ENCODE assay signal across 1 cellular context in the genomic region with DNA sequence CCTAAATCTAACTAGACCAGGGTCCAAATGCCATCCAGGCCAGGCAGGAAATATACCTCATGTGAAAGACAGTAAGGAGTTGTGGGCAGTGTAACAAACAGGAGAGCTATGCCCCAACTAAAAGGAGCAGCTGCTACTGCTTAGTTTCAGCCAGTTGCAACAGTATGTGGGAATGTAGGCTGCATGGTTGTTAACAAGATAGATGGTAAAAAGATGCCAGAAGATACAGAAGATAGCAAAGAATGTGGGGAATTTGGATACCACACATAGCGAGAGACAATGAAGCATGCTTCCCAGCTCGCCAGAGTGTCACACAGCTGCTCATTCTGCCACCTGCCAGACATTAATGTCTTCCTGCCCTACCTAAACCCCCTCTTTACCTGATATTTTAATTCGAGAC.
A peak's percentile ranks its signal among the peaks of the same experiment; 100 is the strongest.
TF ChIP-seq lines count a peak whose summit lies in the region.

No MANE protein-coding gene starts in this region.

TF ChIP-seq in H1, 55 proteins besides CTCF, POLR2A, EP300 and RAD21:
- TF ChIP-seq ATF3 (IDR thresholded peaks at IDR 0.05; ENCODE audit: insufficient read depth, low read depth, low read length) (no peak), EZH2 (IDR thresholded peaks at IDR 0.05; ENCODE audit: low read depth, low read length, severe bottlenecking) (no peak), SAP30 (IDR thresholded peaks at IDR 0.05; ENCODE audit: insufficient read depth, insufficient replicate concordance, low read length) (no peak), BRCA1 (IDR thresholded peaks at IDR 0.05; ENCODE audit: low read depth, low read length) (no peak), TAF7 (optimal IDR thresholded peaks at IDR 0.05; ENCODE audit: borderline replicate concordance, low read depth, low read length) (no peak), HDAC6 (IDR thresholded peaks at IDR 0.05; ENCODE audit: low read depth, low read length) (no peak), HDAC2 (IDR thresholded peaks at IDR 0.05; ENCODE audit: borderline replicate concordance in 1 of 2, low read depth in 2 of 2, low read length in 2 of 2) (no peak), E2F6 (IDR thresholded peaks at IDR 0.05) (no peak), CHD1 (IDR thresholded peaks at IDR 0.05; ENCODE audit: low read depth, low read length) (no peak), ASH2L (IDR thresholded peaks at IDR 0.05; ENCODE audit: low read length) (no peak), CHD7 (IDR thresholded peaks at IDR 0.05; ENCODE audit: insufficient replicate concordance, low read length) (no peak), JUN (IDR thresholded peaks at IDR 0.05; ENCODE audit: low read depth, low read length) (no peak), SIRT6 (IDR thresholded peaks at IDR 0.05; ENCODE audit: low read length) (no peak), EGR1 (IDR thresholded peaks at IDR 0.05; ENCODE audit: borderline replicate concordance, low read depth, low read length) (no peak), FOSL1 (IDR thresholded peaks at IDR 0.05; ENCODE audit: insufficient read depth, low read depth, low read length) (no peak), RFX5 (IDR thresholded peaks at IDR 0.05; ENCODE audit: borderline replicate concordance, low read depth, low read length) (no peak), BACH1 (IDR thresholded peaks at IDR 0.05; ENCODE audit: low read length) (no peak), KDM4A (IDR thresholded peaks at IDR 0.05; ENCODE audit: low read depth, low read length, severe bottlenecking) (no peak), ATF2 (IDR thresholded peaks at IDR 0.05; ENCODE audit: low read length) (no peak), NRF1 (IDR thresholded peaks at IDR 0.05; ENCODE audit: low read depth, low read length) (no peak), CEBPB (IDR thresholded peaks at IDR 0.05; ENCODE audit: low read depth, low read length) (0 out of 2 replicates have a peak, but pooled peaks have one; percentile 26), CBX5 (IDR thresholded peaks at IDR 0.05; ENCODE audit: low read depth, low read length) (no peak), RXRA (IDR thresholded peaks at IDR 0.05; ENCODE audit: insufficient read depth, low read depth, low read length) (no peak), TEAD4 (IDR thresholded peaks at IDR 0.05; ENCODE audit: low read depth, low read length) (peak; percentile 97), SP2 (IDR thresholded peaks at IDR 0.05; ENCODE audit: low read length) (no peak), YY1 (IDR thresholded peaks at IDR 0.05; ENCODE audit: low read depth, low read length) (no peak), TBP (IDR thresholded peaks at IDR 0.05; ENCODE audit: low read depth, low read length) (no peak), SP1 (IDR thresholded peaks at IDR 0.05; ENCODE audit: low read depth, low read length) (no peak), NANOG (IDR thresholded peaks at IDR 0.05; ENCODE audit: insufficient read depth, low read depth, low read length, poor library complexity, severe bottlenecking) (no peak), GTF2F1 (IDR thresholded peaks at IDR 0.05; ENCODE audit: borderline replicate concordance, low read depth, low read length) (no peak), BCL11A (IDR thresholded peaks at IDR 0.05; ENCODE audit: low read depth in 2 of 2, low read length in 2 of 2) (no peak), TCF12 (IDR thresholded peaks at IDR 0.05; ENCODE audit: low read depth, low read length) (0 out of 2 replicates have a peak, but pooled peaks have one; percentile 27), SIN3A (conservative IDR thresholded peaks at IDR 0.05 in 1 of 2, IDR thresholded peaks at IDR 0.05 in 1 of 2; ENCODE audit: low read depth in 1 of 2, low read length in 2 of 2) (peak; percentile 22 to 65; a peak in 1 of 4 replicates), TAF1 (IDR thresholded peaks at IDR 0.05; ENCODE audit: low read depth, low read length) (no peak), POU5F1 (IDR thresholded peaks at IDR 0.05; ENCODE audit: low read depth, low read length) (no peak), RNF2 (IDR thresholded peaks at IDR 0.05; ENCODE audit: borderline replicate concordance, low read depth, low read length, missing control alignments, poor library complexity, severe bottlenecking) (no peak), PHF8 (conservative IDR thresholded peaks at IDR 0.05; ENCODE audit: low read depth, low read length) (no peak), SP4 (IDR thresholded peaks at IDR 0.05; ENCODE audit: low read length) (no peak), ZNF274 (IDR thresholded peaks at IDR 0.05; ENCODE audit: borderline replicate concordance, extremely low read depth, low read length) (no peak), KDM5A (IDR thresholded peaks at IDR 0.05; ENCODE audit: low read length) (no peak)
- TF ChIP-seq, protein P1, sequence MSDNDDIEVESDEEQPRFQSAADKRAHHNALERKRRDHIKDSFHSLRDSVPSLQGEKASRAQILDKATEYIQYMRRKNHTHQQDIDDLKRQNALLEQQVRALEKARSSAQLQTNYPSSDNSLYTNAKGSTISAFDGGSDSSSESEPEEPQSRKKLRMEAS (IDR thresholded peaks at IDR 0.05): 0 out of 2 replicates have a peak, but pooled peaks have one; percentile 20
